ENCODE assay signal across 1 cellular context in the genomic region with DNA sequence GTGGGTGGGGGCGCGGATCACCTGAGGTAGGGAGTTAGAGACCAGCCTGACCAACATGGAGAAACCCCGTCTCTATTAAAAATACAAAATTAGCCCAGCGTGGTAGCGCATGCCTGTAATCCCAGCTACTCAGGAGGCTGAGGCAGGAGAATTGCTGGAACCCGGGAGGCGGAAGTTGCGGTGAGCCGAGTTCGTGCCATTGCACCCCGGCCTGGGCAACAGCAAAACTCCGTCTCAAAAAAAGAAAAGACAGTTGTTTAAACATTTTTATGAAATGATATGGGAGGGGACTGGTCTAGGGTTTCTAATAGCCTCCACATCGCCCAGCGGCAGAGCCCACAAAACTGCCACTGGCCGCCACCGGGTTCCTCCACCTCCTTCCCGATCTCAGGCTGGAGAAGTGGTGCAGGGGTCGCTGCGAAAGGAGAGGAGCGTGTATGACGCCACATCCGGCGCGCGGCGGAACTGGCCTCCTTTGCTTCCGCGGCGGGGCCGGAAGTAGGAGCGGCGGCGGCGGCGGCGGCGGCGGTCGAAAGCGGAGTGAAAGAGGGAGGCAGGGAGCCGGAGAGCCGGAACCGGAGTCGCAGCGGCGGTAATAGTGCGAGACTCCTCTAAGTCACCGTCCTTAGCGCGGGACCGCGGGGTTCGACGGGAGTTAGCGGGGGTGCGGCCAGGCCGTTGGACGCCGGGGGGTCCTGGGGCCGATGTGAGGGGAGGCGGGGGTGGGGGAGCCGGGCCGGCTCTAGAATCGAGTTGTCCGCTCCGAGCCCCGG.
A peak's percentile ranks its signal among the peaks of the same experiment; 100 is the strongest.
TF ChIP-seq lines count a peak whose summit lies in the region.

TSS of gene PPP4C (plus strand) at position 492 of the 773 bp plus-strand sequence. CDS start 384 bp downstream, outside the sequence.

TF ChIP-seq in HepG2, 621 proteins besides CTCF, POLR2A, EP300 and RAD21 (continued from another document and continues in another):
- TF ChIP-seq NR0B2 (CRISPR knock-in tag; IDR thresholded peaks at IDR 0.05) (no peak), HMGXB4 (CRISPR knock-in tag; IDR thresholded peaks at IDR 0.05; ENCODE audit: borderline replicate concordance in 1 of 2, low read depth in 1 of 2) (peak; percentile 77 to 79), KIAA2018 (CRISPR knock-in tag; IDR thresholded peaks at IDR 0.05; ENCODE audit: borderline replicate concordance) (peak; percentile 64; the same call in 1 of the 2 replicates), PCBP2 (optimal IDR thresholded peaks at IDR 0.05; ENCODE audit: low read depth, low read length, poor library complexity, severe bottlenecking) (no peak), MLX (CRISPR knock-in tag; IDR thresholded peaks at IDR 0.05) (no peak), HOXA3 (CRISPR knock-in tag; IDR thresholded peaks at IDR 0.05) (peak; percentile 98), PHF21A (CRISPR knock-in tag; IDR thresholded peaks at IDR 0.05) (peak; percentile 54; the same call in 1 of the 2 replicates), ZMAT3 (CRISPR knock-in tag; conservative IDR thresholded peaks at IDR 0.05) (no peak), BCL3 (CRISPR knock-in tag; IDR thresholded peaks at IDR 0.05) (peak; percentile 52; the same call in 1 of the 2 replicates), ZNF672 (CRISPR knock-in tag; IDR thresholded peaks at IDR 0.05) (no peak), ZNF724P (CRISPR knock-in tag; IDR thresholded peaks at IDR 0.05; ENCODE audit: borderline replicate concordance) (peak; percentile 15; the same call in 1 of the 2 replicates), EED (CRISPR knock-in tag; IDR thresholded peaks at IDR 0.05) (peak; percentile 65), ATM (IDR thresholded peaks at IDR 0.05; ENCODE audit: borderline replicate concordance) (no peak), AHR (CRISPR knock-in tag; IDR thresholded peaks at IDR 0.05) (no peak), ZNF652 (CRISPR knock-in tag; IDR thresholded peaks at IDR 0.05; ENCODE audit: borderline replicate concordance, low read depth) (no peak)
- TF ChIP-seq, protein P1, sequence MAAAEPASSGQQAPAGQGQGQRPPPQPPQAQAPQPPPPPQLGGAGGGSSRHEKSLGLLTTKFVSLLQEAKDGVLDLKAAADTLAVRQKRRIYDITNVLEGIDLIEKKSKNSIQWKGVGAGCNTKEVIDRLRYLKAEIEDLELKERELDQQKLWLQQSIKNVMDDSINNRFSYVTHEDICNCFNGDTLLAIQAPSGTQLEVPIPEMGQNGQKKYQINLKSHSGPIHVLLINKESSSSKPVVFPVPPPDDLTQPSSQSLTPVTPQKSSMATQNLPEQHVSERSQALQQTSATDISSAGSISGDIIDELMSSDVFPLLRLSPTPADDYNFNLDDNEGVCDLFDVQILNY (CRISPR knock-in tag; conservative IDR thresholded peaks at IDR 0.05), result no peak; the same call in 1 of the 2 replicates
- TF ChIP-seq, protein P2, sequence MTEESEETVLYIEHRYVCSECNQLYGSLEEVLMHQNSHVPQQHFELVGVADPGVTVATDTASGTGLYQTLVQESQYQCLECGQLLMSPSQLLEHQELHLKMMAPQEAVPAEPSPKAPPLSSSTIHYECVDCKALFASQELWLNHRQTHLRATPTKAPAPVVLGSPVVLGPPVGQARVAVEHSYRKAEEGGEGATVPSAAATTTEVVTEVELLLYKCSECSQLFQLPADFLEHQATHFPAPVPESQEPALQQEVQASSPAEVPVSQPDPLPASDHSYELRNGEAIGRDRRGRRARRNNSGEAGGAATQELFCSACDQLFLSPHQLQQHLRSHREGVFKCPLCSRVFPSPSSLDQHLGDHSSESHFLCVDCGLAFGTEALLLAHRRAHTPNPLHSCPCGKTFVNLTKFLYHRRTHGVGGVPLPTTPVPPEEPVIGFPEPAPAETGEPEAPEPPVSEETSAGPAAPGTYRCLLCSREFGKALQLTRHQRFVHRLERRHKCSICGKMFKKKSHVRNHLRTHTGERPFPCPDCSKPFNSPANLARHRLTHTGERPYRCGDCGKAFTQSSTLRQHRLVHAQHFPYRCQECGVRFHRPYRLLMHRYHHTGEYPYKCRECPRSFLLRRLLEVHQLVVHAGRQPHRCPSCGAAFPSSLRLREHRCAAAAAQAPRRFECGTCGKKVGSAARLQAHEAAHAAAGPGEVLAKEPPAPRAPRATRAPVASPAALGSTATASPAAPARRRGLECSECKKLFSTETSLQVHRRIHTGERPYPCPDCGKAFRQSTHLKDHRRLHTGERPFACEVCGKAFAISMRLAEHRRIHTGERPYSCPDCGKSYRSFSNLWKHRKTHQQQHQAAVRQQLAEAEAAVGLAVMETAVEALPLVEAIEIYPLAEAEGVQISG (CRISPR knock-in tag; IDR thresholded peaks at IDR 0.05), result peak; percentile 89
- TF ChIP-seq, protein P3, sequence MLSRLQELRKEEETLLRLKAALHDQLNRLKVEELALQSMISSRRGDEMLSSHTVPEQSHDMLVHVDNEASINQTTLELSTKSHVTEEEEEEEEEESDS (CRISPR knock-in tag; IDR thresholded peaks at IDR 0.05; ENCODE audit: borderline replicate concordance), result peak; percentile 81; the same call in 1 of the 2 replicates
- TF ChIP-seq, protein P4, sequence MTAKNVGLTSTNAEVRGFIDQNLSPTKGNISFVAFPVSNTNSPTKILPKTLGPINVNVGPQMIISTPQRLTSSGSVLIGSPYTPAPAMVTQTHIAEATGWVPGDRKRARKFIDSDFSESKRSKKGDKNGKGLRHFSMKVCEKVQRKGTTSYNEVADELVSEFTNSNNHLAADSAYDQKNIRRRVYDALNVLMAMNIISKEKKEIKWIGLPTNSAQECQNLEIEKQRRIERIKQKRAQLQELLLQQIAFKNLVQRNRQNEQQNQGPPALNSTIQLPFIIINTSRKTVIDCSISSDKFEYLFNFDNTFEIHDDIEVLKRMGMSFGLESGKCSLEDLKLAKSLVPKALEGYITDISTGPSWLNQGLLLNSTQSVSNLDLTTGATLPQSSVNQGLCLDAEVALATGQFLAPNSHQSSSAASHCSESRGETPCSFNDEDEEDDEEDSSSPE (CRISPR knock-in tag; IDR thresholded peaks at IDR 0.05), result peak; percentile 44
- TF ChIP-seq, protein P5, sequence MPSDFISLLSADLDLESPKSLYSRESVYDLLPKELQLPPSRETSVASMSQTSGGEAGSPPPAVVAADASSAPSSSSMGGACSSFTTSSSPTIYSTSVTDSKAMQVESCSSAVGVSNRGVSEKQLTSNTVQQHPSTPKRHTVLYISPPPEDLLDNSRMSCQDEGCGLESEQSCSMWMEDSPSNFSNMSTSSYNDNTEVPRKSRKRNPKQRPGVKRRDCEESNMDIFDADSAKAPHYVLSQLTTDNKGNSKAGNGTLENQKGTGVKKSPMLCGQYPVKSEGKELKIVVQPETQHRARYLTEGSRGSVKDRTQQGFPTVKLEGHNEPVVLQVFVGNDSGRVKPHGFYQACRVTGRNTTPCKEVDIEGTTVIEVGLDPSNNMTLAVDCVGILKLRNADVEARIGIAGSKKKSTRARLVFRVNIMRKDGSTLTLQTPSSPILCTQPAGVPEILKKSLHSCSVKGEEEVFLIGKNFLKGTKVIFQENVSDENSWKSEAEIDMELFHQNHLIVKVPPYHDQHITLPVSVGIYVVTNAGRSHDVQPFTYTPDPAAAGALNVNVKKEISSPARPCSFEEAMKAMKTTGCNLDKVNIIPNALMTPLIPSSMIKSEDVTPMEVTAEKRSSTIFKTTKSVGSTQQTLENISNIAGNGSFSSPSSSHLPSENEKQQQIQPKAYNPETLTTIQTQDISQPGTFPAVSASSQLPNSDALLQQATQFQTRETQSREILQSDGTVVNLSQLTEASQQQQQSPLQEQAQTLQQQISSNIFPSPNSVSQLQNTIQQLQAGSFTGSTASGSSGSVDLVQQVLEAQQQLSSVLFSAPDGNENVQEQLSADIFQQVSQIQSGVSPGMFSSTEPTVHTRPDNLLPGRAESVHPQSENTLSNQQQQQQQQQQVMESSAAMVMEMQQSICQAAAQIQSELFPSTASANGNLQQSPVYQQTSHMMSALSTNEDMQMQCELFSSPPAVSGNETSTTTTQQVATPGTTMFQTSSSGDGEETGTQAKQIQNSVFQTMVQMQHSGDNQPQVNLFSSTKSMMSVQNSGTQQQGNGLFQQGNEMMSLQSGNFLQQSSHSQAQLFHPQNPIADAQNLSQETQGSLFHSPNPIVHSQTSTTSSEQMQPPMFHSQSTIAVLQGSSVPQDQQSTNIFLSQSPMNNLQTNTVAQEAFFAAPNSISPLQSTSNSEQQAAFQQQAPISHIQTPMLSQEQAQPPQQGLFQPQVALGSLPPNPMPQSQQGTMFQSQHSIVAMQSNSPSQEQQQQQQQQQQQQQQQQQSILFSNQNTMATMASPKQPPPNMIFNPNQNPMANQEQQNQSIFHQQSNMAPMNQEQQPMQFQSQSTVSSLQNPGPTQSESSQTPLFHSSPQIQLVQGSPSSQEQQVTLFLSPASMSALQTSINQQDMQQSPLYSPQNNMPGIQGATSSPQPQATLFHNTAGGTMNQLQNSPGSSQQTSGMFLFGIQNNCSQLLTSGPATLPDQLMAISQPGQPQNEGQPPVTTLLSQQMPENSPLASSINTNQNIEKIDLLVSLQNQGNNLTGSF (CRISPR knock-in tag; IDR thresholded peaks at IDR 0.05), result no peak
